10 cellular contexts compared by ENCODE assay signal in genomic region chr7:50304911-50305621, GRCh38. TPM values are rescaled to one million over a fixed set of nuclear protein-coding genes. Genes with fewer than 3 reads are reported as not detected.
DNase-seq lines count a peak whose midpoint lies in the region; ATAC-seq, FAIRE-seq and TF ChIP-seq lines count a peak whose summit lies in the region.
"Had no signal": no experiment of that assay in that cellular context is flagged by ENCODE, and none has a peak within 500 bp of the region (broad histone marks: within the 10 kb centered on the region; RNA-seq: fewer than 3 reads in every experiment).

No MANE protein-coding gene starts in this region.

- H3K27me3 ChIP-seq in HepG2 (ENCODE audit: control insufficient read depth in 1 of 2, insufficient read depth in 2 of 2, low read length in 2 of 2) (peaks cover 5 to 56% of the 10 kb centered on the region in 2 experiments; a peak in 4 of 5 replicates), testis (no peaks in the 10 kb centered on the region)

- TF ChIP-seq POLR2A in HepG2 (IDR thresholded peaks at IDR 0.05; ENCODE audit: insufficient read depth in 1 of 2, low read depth in 2 of 2, low read length in 2 of 2) (no peak), testis (IDR thresholded peaks at IDR 0.05) (no peak)

- no peaks in the 10 kb centered on the region for H3K27me3 Mint-ChIP-seq in activated T-helper 2 cell treated with anti-CD3 and anti-CD28 coated beads, Interferon-gamma antibody, Interleukin-2, Interleukin-4, amounts not matched to agents 10 μg/mL and 5 μg/mL and 100 μg/mL, durations not matched to agents 14 hours and 24 hours and 36 hours (ENCODE audit: low read depth)

- no peak for FAIRE-seq in HepG2 (lab: Jason Lieb, UNC)

- H3K4me1 ChIP-seq in HepG2 (ENCODE audit: insufficient read depth, low read length) (no peaks in the 10 kb centered on the region), testis (no peaks in the 10 kb centered on the region)

- no TSS peak for BruUV-seq in HepG2 (replicated peaks; lab: Mats Ljungman, UMichigan)

- no peak overlapping the region for H3K27ac ChIP-seq in HepG2 (ENCODE audit: extremely low read length, insufficient read depth, low read length)
- peak overlapping the region in 1 of 2 donors; percentile 45 for H3K27ac ChIP-seq in testis

- H3K79me2 ChIP-seq in HepG2 (ENCODE audit: insufficient read depth, low read length) = no peaks in the 10 kb centered on the region

- H3K9ac ChIP-seq in HepG2 (ENCODE audit: insufficient read depth, low read depth, low read length) = no peak overlapping the region

- H3K4me3 ChIP-seq in HepG2 (replicated peaks in 1 of 3; ENCODE audit: insufficient read depth in 1 of 3, low read depth in 2 of 3, low read length in 3 of 3) = no peak overlapping the region
- peak overlapping the region; percentile 38 to 40 for H3K4me3 ChIP-seq in testis

- H3K9me3 ChIP-seq in HepG2 (ENCODE audit: low read length) (no peaks in the 10 kb centered on the region), testis (no peaks in the 10 kb centered on the region)

- intact Hi-C loops in activated T-helper 2 cell treated with anti-CD3 and anti-CD28 coated beads, Interferon-gamma antibody, Interleukin-2, Interleukin-4, amounts not matched to agents 10 μg/mL and 5 μg/mL and 100 μg/mL, durations not matched to agents 14 hours and 24 hours and 36 hours (cut with micrococcal nuclease) = loop anchor here (1.0 to 5.0 kb wide), 3 partner anchors 42 to 142 kb away; no protein-coding TSS in a partner anchor
- intact Hi-C loops in HepG2 (cut with micrococcal nuclease; ENCODE audit: unreplicated experiment) (no loop called here), testis (cut with DNase I; ENCODE audit: low total_unique reads) (no loop called here)

- no peak overlapping the region for H2AFZ ChIP-seq in HepG2 (ENCODE audit: low read length)

- peaks cover 31% of the 10 kb centered on the region for H3K4me1 Mint-ChIP-seq in activated T-helper 2 cell treated with anti-CD3 and anti-CD28 coated beads, Interferon-gamma antibody, Interleukin-2, Interleukin-4, amounts not matched to agents 10 μg/mL and 5 μg/mL and 100 μg/mL, durations not matched to agents 14 hours and 24 hours and 36 hours (ENCODE audit: low read depth)

- peaks cover 53% of the 10 kb centered on the region for H3K36me3 Mint-ChIP-seq in activated T-helper 2 cell treated with anti-CD3 and anti-CD28 coated beads, Interferon-gamma antibody, Interleukin-2, Interleukin-4, amounts not matched to agents 10 μg/mL and 5 μg/mL and 100 μg/mL, durations not matched to agents 14 hours and 24 hours and 36 hours (ENCODE audit: low read depth)

- no peak for TF ChIP-seq RAD21 in HepG2 (CRISPR knock-in tag; IDR thresholded peaks at IDR 0.05)

- no peaks in the 10 kb centered on the region for H3K9me3 Mint-ChIP-seq in activated T-helper 2 cell treated with anti-CD3 and anti-CD28 coated beads, Interferon-gamma antibody, Interleukin-2, Interleukin-4, amounts not matched to agents 10 μg/mL and 5 μg/mL and 100 μg/mL, durations not matched to agents 14 hours and 24 hours and 36 hours

- TF ChIP-seq EP300 in HepG2 (IDR thresholded peaks at IDR 0.05; ENCODE audit: low read depth in 2 of 2, low read length in 2 of 2) (no peak), HepG2 (CRISPR knock-in tag; IDR thresholded peaks at IDR 0.05; ENCODE audit: borderline replicate concordance) (no peak)

- peak; percentile 36 for ATAC-seq in GM21515 (IDR thresholded peaks at IDR 0.05; ENCODE audit: unreplicated experiment)
- ATAC-seq in HepG2 = peak; percentile 53; the same call in 2 of the 3 replicates

- no peaks in the 10 kb centered on the region for H4K20me1 ChIP-seq in HepG2 (ENCODE audit: insufficient read depth, low read length)

- in situ Hi-C loops in HepG2 (cut with HindIII; ENCODE audit: extremely low pct_ligation_motif_present, low pct_unique_long_range_greater_than_20kb) = no loop called here

- no peaks in the 10 kb centered on the region for H3K36me3 ChIP-seq in HepG2 (replicated peaks in 1 of 2; ENCODE audit: control insufficient read depth in 1 of 2, insufficient read depth in 2 of 2, low read length in 2 of 2)
- no peaks in the 10 kb centered on the region for H3K36me3 ChIP-seq in testis (ENCODE audit: low read depth, missing control alignments)

- H3K4me3 Mint-ChIP-seq in activated T-helper 2 cell treated with anti-CD3 and anti-CD28 coated beads, Interferon-gamma antibody, Interleukin-2, Interleukin-4, amounts not matched to agents 10 μg/mL and 5 μg/mL and 100 μg/mL, durations not matched to agents 14 hours and 24 hours and 36 hours (ENCODE audit: low read depth) = peak overlapping the region; percentile 99

- POLR2A ChIA-PET in HepG2 (lab: Yijun Ruan, JAX) = no interaction called here

- H3K27ac Mint-ChIP-seq in activated T-helper 2 cell treated with anti-CD3 and anti-CD28 coated beads, Interferon-gamma antibody, Interleukin-2, Interleukin-4, amounts not matched to agents 10 μg/mL and 5 μg/mL and 100 μg/mL, durations not matched to agents 14 hours and 24 hours and 36 hours = peak overlapping the region; percentile 98

- peak; percentile 64 for DNase-seq in GM10266 (ENCODE audit: extremely low spot score)
- peak; percentile 72 to 78 for DNase-seq in Kasumi-1 (lab: John Stamatoyannopoulos, UW)
- peak; percentile 56 for DNase-seq in activated T-helper 2 cell treated with anti-CD3 and anti-CD28 coated beads, Interferon-gamma antibody, Interleukin-2, Interleukin-4, amounts not matched to agents 10 μg/mL and 5 μg/mL and 100 μg/mL, durations not matched to agents 14 hours and 24 hours and 36 hours (ENCODE audit: low spot score)
- DNase-seq in HepG2 (ENCODE audit: low spot score) = no peak
- DNase-seq in testis = no peak
- DNase-seq in NCI-H226 = no peak
- no peak for DNase-seq in HK-2 (ENCODE audit: unreplicated experiment)

- 24% methylated on average over 20 of the region's 20 CpGs for WGBS in HepG2 (ENCODE audit: low lambda C conversion rate)
- 11 to 19% methylated on average over 20 of the region's 20 CpGs for WGBS in testis, 2 donors

- CTCF ChIA-PET in HepG2 (lab: Yijun Ruan, JAX; ENCODE audit: low intra/inter-chr PET ratio, low total read pairs) = no interaction called here

- TF ChIP-seq CTCF in GM10266 (IDR thresholded peaks at IDR 0.05; ENCODE audit: control insufficient read depth, insufficient read depth, low read depth, missing control alignments) (no peak), HepG2 (CRISPR knock-in tag; IDR thresholded peaks at IDR 0.05) (no peak), testis (IDR thresholded peaks at IDR 0.05) (no peak)

- no peak overlapping the region for H3K4me2 ChIP-seq in HepG2 (ENCODE audit: low read depth, low read length)

TF ChIP-seq in HepG2, 621 proteins besides CTCF, POLR2A, EP300 and RAD21 (continues in another document):
- TF ChIP-seq TGIF2 (CRISPR knock-in tag; IDR thresholded peaks at IDR 0.05) (no peak), SRF (IDR thresholded peaks at IDR 0.05; ENCODE audit: low read depth, low read length) (no peak), MTF1 (CRISPR knock-in tag; IDR thresholded peaks at IDR 0.05) (no peak), HNRNPUL1 (IDR thresholded peaks at IDR 0.05; ENCODE audit: low read depth, low read length) (no peak), ELF3 (CRISPR knock-in tag; IDR thresholded peaks at IDR 0.05) (no peak), ZNF615 (CRISPR knock-in tag; IDR thresholded peaks at IDR 0.05; ENCODE audit: borderline replicate concordance) (no peak), BCL6 (CRISPR knock-in tag; IDR thresholded peaks at IDR 0.05) (no peak), HNRNPLL (IDR thresholded peaks at IDR 0.05; ENCODE audit: low read depth, low read length, poor library complexity, severe bottlenecking) (no peak), ZNF629 (CRISPR knock-in tag; conservative IDR thresholded peaks at IDR 0.05) (no peak), MZF1 (CRISPR knock-in tag; IDR thresholded peaks at IDR 0.05; ENCODE audit: borderline replicate concordance) (no peak), HBP1 (CRISPR knock-in tag; IDR thresholded peaks at IDR 0.05; ENCODE audit: low read depth) (no peak)

RNA-seq across cellular contexts. Expression of gene IKZF1, which starts 0.6 kb away (rescaled TPM):
- 360 and 371 TPM in 2 replicates for total RNA-seq in activated T-helper 2 cell treated with anti-CD3 and anti-CD28 coated beads, Interferon-gamma antibody, Interleukin-2, Interleukin-4, amounts not matched to agents 10 μg/mL and 5 μg/mL and 100 μg/mL, durations not matched to agents 14 hours and 24 hours and 36 hours
- total RNA-seq in HepG2 (2016; rRNA removed; fragmentation: Illumina TruSeq; extraction: Trizol) (not detected in 2 replicates), testis (10 to 100 TPM in 1 of 2 donors, 1 to 10 TPM in 1; 9.9 to 10.4 TPM)
- not detected in 2 replicates for total RNA-seq in HepG2 (2016; cell fraction: cytosol; rRNA removed; fragmentation: Illumina TruSeq; extraction: Trizol; ENCODE audit: low read depth)
- total RNA-seq in HepG2 (2016; cell fraction: insoluble cytoplasmic fraction; rRNA removed; fragmentation: Illumina TruSeq; extraction: Trizol) = not detected in 2 replicates
- not detected in 2 replicates for total RNA-seq in HepG2 (2016; cell fraction: membrane; rRNA removed; fragmentation: Illumina TruSeq; extraction: Trizol)
- not detected in 2 replicates for total RNA-seq in HepG2 (2016; cell fraction: nucleus; rRNA removed; fragmentation: Illumina TruSeq; extraction: Trizol)
- polyA plus RNA-seq in HepG2 (2011; rRNA removed) (not detected in 2 replicates), testis (ENCODE audit: insufficient read depth, low read depth, low replicate concordance) (4.2 TPM)
- 0.01 TPM in 1 of 2 replicates, not detected in the other for polyA plus RNA-seq in HepG2 (2011; cell fraction: cytosol; rRNA removed)
- not detected in 2 replicates for polyA plus RNA-seq in HepG2 (2011; cell fraction: nucleus; rRNA removed)
- polyA plus RNA-seq in HepG2 (2012) = not detected in 2 replicates
- not detected in 2 replicates for polyA plus RNA-seq in HepG2 (2016; cell fraction: cytosol; fragmentation: Illumina TruSeq; extraction: Trizol; ENCODE audit: low read depth)
- not detected in 2 replicates for polyA plus RNA-seq in HepG2 (2016; cell fraction: insoluble cytoplasmic fraction; fragmentation: Illumina TruSeq; extraction: Trizol; ENCODE audit: low read depth)
- polyA plus RNA-seq in HepG2 (2016; cell fraction: membrane; fragmentation: Illumina TruSeq; extraction: Trizol; ENCODE audit: low read depth) = not detected in 2 replicates
- not detected in 2 replicates for polyA plus RNA-seq in HepG2 (2016; cell fraction: nucleus; fragmentation: Illumina TruSeq; extraction: Trizol; ENCODE audit: insufficient read depth, low read depth)
- 0.06 and 0.23 TPM in 2 replicates for polyA minus RNA-seq in HepG2 (2011; rRNA and poly(A)+ RNA removed; ENCODE audit: low replicate concordance)
- not detected in 2 replicates for polyA minus RNA-seq in HepG2 (2011; cell fraction: cytosol; rRNA and poly(A)+ RNA removed)
- polyA minus RNA-seq in HepG2 (2011; cell fraction: nucleus; rRNA and poly(A)+ RNA removed) = not detected in 2 replicates
- total RNA-seq: LHCN-M2, myocyte had no signal

Comparison
In these comparisons a context has a peak if more than half of its experiments do, and no peak if none do; other contexts are left out.
1. DNase-seq: peak in GM10266 (single experiment), Kasumi-1 (2 of 2) and activated T-helper 2 cell treated with anti-CD3 and anti-CD28 coated beads, Interferon-gamma antibody, Interleukin-2, Interleukin-4, amounts not matched to agents 10 μg/mL and 5 μg/mL and 100 μg/mL, durations not matched to agents 14 hours and 24 hours and 36 hours (single experiment); none in HepG2 (single experiment), testis (single experiment), NCI-H226 (single experiment) and HK-2 (single experiment).
2. H3K4me3 ChIP-seq: peak in testis (2 of 2); none in HepG2 (0 of 3).
3. RNA of gene IKZF1, which starts 0.6 kb away (total RNA-seq): 360 to 371 TPM in activated T-helper 2 cell treated with anti-CD3 and anti-CD28 coated beads, Interferon-gamma antibody, Interleukin-2, Interleukin-4, amounts not matched to agents 10 μg/mL and 5 μg/mL and 100 μg/mL, durations not matched to agents 14 hours and 24 hours and 36 hours; 9.9 to 10.4 TPM in testis and not detected in HepG2; every median in the first group is over 10 times any median in the second.